ENCODE assay signal across 14 cellular contexts in genomic region chr13:110254751-110255553, GRCh38. TPM values are rescaled to one million over a fixed set of nuclear protein-coding genes. Genes with fewer than 3 reads are reported as not detected.
DNase-seq lines count a peak whose midpoint lies in the region; ATAC-seq and FAIRE-seq lines count a peak whose summit lies in the region.
"Had no signal": no experiment of that assay in that cellular context is flagged by ENCODE, and none has a peak within 500 bp of the region (broad histone marks: within the 10 kb centered on the region; RNA-seq: fewer than 3 reads in every experiment).

No MANE protein-coding gene starts in this region.

- no peak overlapping the region for H2BK5ac ChIP-seq in mesendoderm (ENCODE audit: low read length)

- H3K9ac ChIP-seq in mesendoderm (ENCODE audit: low read length) (no peak overlapping the region), stomach smooth muscle (ENCODE audit: low read length in 2 of 2) (peak overlapping the region in 1 of 2 donors; percentile 10)

- CTCF ChIA-PET in activated CD4-positive, alpha-beta T cell treated with anti-CD3 and anti-CD28 coated beads, Interleukin-2, amount 10 ng/mL, durations not matched to agents 7 days and 5 days (lab: Charles Lee) = no interaction called here

- H3K23ac ChIP-seq in mesendoderm (ENCODE audit: low read length) = no peak overlapping the region

- no peaks in the 10 kb centered on the region for H3K4me1 Mint-ChIP-seq in activated CD4-positive, alpha-beta T cell treated with anti-CD3 and anti-CD28 coated beads, Interleukin-2, amount 10 ng/mL, durations not matched to agents 7 days and 5 days
- H3K4me1 Mint-ChIP-seq in activated naive CD8-positive, alpha-beta T cell treated with anti-CD3 and anti-CD28 coated beads, Interleukin-2, amount 50 U/mL, for 24 hours = no peaks in the 10 kb centered on the region

- no CpG with 5 or more reads among the region's 9 CpGs for WGBS in mesendoderm (ENCODE audit: extremely low coverage, insufficient coverage, low lambda C conversion rate)

- H2AK5ac ChIP-seq in mesendoderm (ENCODE audit: low read length) = no peak overlapping the region

- no peak for ATAC-seq in activated naive CD8-positive, alpha-beta T cell treated with anti-CD3 and anti-CD28 coated beads, Interleukin-2, amount 50 U/mL, for 24 hours
- no peak for ATAC-seq in HG02678 (IDR thresholded peaks at IDR 0.05; ENCODE audit: unreplicated experiment)

- no peaks in the 10 kb centered on the region for H3K9me3 ChIP-seq in stomach smooth muscle (ENCODE audit: control insufficient read depth in 2 of 2, low read length in 2 of 2)

- no peaks in the 10 kb centered on the region for H3K27me3 ChIP-seq in mesendoderm (ENCODE audit: insufficient read depth, low read length, poor library complexity)
- H3K27me3 ChIP-seq in stomach smooth muscle (ENCODE audit: control insufficient read depth in 1 of 2, insufficient read depth in 2 of 2, low read length in 2 of 2) = no peaks in the 10 kb centered on the region

- no peak overlapping the region for H4K8ac ChIP-seq in mesendoderm (ENCODE audit: low read depth, low read length)

- no peak overlapping the region for H3K4me3 Mint-ChIP-seq in activated CD4-positive, alpha-beta T cell treated with anti-CD3 and anti-CD28 coated beads, Interleukin-2, amount 10 ng/mL, durations not matched to agents 7 days and 5 days
- no peak overlapping the region for H3K4me3 Mint-ChIP-seq in activated naive CD8-positive, alpha-beta T cell treated with anti-CD3 and anti-CD28 coated beads, Interleukin-2, amount 50 U/mL, for 24 hours

- H3K79me2 ChIP-seq in mesendoderm (ENCODE audit: control insufficient read depth, insufficient read depth, low read length) = no peaks in the 10 kb centered on the region

- no peak overlapping the region for H3K18ac ChIP-seq in mesendoderm (ENCODE audit: low read length)

- no peak overlapping the region for H3K4me3 ChIP-seq in mesendoderm (ENCODE audit: low read length)
- no peak overlapping the region for H3K4me3 ChIP-seq in stomach smooth muscle (ENCODE audit: low read length in 2 of 2)

- no peak overlapping the region for H3K4me2 ChIP-seq in mesendoderm (ENCODE audit: low read length)

- H3K4me1 ChIP-seq in mesendoderm (ENCODE audit: control insufficient read depth, low read depth, low read length) = no peaks in the 10 kb centered on the region
- peaks cover 42% of the 10 kb centered on the region for H3K4me1 ChIP-seq in stomach smooth muscle (ENCODE audit: control insufficient read depth, insufficient read depth, low read length)

- POLR2A ChIA-PET in activated CD4-positive, alpha-beta T cell treated with anti-CD3 and anti-CD28 coated beads, Interleukin-2, amount 10 ng/mL, durations not matched to agents 7 days and 5 days (lab: Charles Lee) = no interaction called here

- no peak overlapping the region for H4K5ac ChIP-seq in mesendoderm (ENCODE audit: low read length)

- H3K79me1 ChIP-seq in mesendoderm (ENCODE audit: low read length) = peaks cover 2% of the 10 kb centered on the region

- DNase-seq in activated CD4-positive, alpha-beta T cell treated with anti-CD3 and anti-CD28 coated beads, Interleukin-2, amount 10 ng/mL, durations not matched to agents 7 days and 5 days = no peak
- no peak for DNase-seq in activated CD4-positive, alpha-beta T cell treated with anti-CD3 and anti-CD28 coated beads, Interleukin-2, amount 50 U/mL, for 4 hours
- DNase-seq in activated naive CD8-positive, alpha-beta T cell treated with anti-CD3 and anti-CD28 coated beads, Interleukin-2, amount 50 U/mL, for 24 hours = no peak
- DNase-seq in mesendoderm (peak; percentile 64), HTR-8/SVneo (ENCODE audit: insufficient read length, low spot score) (no peak), caudate nucleus (lab: John Stamatoyannopoulos, UW) (no peak)
- DNase-seq: activated CD4-positive, CD25-positive, alpha-beta regulatory T cell; activated effector memory CD4-positive, alpha-beta T cell treated with Interleukin-2 at 50 U/mL for 16 hours; dermis blood vessel endothelial cell; Kasumi-1; occipital lobe had no signal

- H3K36me3 Mint-ChIP-seq in activated CD4-positive, alpha-beta T cell treated with anti-CD3 and anti-CD28 coated beads, Interleukin-2, amount 10 ng/mL, durations not matched to agents 7 days and 5 days (ENCODE audit: low read depth) = no peaks in the 10 kb centered on the region
- H3K36me3 Mint-ChIP-seq in activated naive CD8-positive, alpha-beta T cell treated with anti-CD3 and anti-CD28 coated beads, Interleukin-2, amount 50 U/mL, for 24 hours (ENCODE audit: low read depth) = no peaks in the 10 kb centered on the region

- H3K27ac ChIP-seq in mesendoderm (ENCODE audit: low read depth, low read length) (peak overlapping the region; percentile 18), stomach smooth muscle (ENCODE audit: low read length) (peak overlapping the region; percentile 85), caudate nucleus (ENCODE audit: low read depth, low read length) (no peak overlapping the region)

- no peak overlapping the region for H2BK15ac ChIP-seq in mesendoderm (replicated peaks; ENCODE audit: low read depth)

- no peak for FAIRE-seq in HTR-8/SVneo (lab: Jason Lieb, UNC)
- FAIRE-seq: A204.1 had no signal

- H3K36me3 ChIP-seq in mesendoderm (ENCODE audit: control insufficient read depth, insufficient read depth, low read length) (no peaks in the 10 kb centered on the region), stomach smooth muscle (ENCODE audit: control insufficient read depth in 2 of 2, insufficient read depth in 2 of 2, low read length in 2 of 2) (no peaks in the 10 kb centered on the region)

- peaks cover 9% of the 10 kb centered on the region for H3K27me3 Mint-ChIP-seq in activated CD4-positive, alpha-beta T cell treated with anti-CD3 and anti-CD28 coated beads, Interleukin-2, amount 10 ng/mL, durations not matched to agents 7 days and 5 days
- H3K27me3 Mint-ChIP-seq in activated naive CD8-positive, alpha-beta T cell treated with anti-CD3 and anti-CD28 coated beads, Interleukin-2, amount 50 U/mL, for 24 hours = peaks cover 14% of the 10 kb centered on the region

- no peak overlapping the region for H3K56ac ChIP-seq in mesendoderm (ENCODE audit: low read length)

- H2BK120ac ChIP-seq in mesendoderm (ENCODE audit: low read depth, low read length) = no peak overlapping the region

- no peak overlapping the region for H3K4ac ChIP-seq in mesendoderm (ENCODE audit: low read depth, low read length)

- peak overlapping the region; percentile 72 for H3K27ac Mint-ChIP-seq in activated CD4-positive, alpha-beta T cell treated with anti-CD3 and anti-CD28 coated beads, Interleukin-2, amount 10 ng/mL, durations not matched to agents 7 days and 5 days
- H3K27ac Mint-ChIP-seq in activated naive CD8-positive, alpha-beta T cell treated with anti-CD3 and anti-CD28 coated beads, Interleukin-2, amount 50 U/mL, for 24 hours = peak overlapping the region; percentile 4

- H3K9me3 Mint-ChIP-seq in activated CD4-positive, alpha-beta T cell treated with anti-CD3 and anti-CD28 coated beads, Interleukin-2, amount 10 ng/mL, durations not matched to agents 7 days and 5 days = peaks cover 7% of the 10 kb centered on the region
- H3K9me3 Mint-ChIP-seq in activated naive CD8-positive, alpha-beta T cell treated with anti-CD3 and anti-CD28 coated beads, Interleukin-2, amount 50 U/mL, for 24 hours = peaks cover 8% of the 10 kb centered on the region

RNA-seq across cellular contexts. Expression of gene COL4A1, which starts 52.0 kb away (rescaled TPM):
- under 1 TPM; 0.06 to 0.12 TPM for total RNA-seq in activated CD4-positive, alpha-beta T cell treated with anti-CD3 and anti-CD28 coated beads, Interleukin-2, amount 10 ng/mL, durations not matched to agents 7 days and 5 days
- polyA plus RNA-seq in mesendoderm (2013, experiment 1 of 2) = 28.0 TPM
- 29.2 TPM for polyA plus RNA-seq in mesendoderm (2013, experiment 2 of 2)

RNA-seq across cellular contexts. Expression of gene COL4A2, which starts 52.1 kb away (rescaled TPM):
- total RNA-seq in activated CD4-positive, alpha-beta T cell treated with anti-CD3 and anti-CD28 coated beads, Interleukin-2, amount 10 ng/mL, durations not matched to agents 7 days and 5 days = not detected
- polyA plus RNA-seq in mesendoderm (2013, experiment 1 of 2) = 32.1 TPM
- 31.1 TPM for polyA plus RNA-seq in mesendoderm (2013, experiment 2 of 2)
